Comparison of ENCODE assay signal across 15 cellular contexts in the genomic region with DNA sequence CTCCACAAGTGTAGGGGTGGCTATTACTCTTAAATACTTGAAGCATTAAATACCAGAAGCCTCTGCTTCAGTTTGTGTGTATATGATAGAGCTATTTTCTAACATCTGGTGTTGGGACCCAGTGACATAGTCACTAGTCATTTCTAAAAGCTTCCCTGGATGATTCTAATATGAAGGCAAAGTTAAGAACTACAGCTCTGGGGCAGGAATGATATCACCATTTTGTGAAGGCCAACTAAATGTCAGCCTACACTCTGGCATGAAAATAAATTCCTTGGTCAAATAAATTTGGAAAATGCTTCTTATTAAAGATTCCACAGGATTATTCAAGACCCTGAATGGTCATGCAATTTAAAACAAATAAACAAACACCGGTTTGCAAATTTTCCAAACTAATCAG.
"Had no signal": no experiment of that assay in that cellular context is flagged by ENCODE, and none has a peak within 500 bp of the region (broad histone marks: within the 10 kb centered on the region; RNA-seq: fewer than 3 reads in every experiment).

No MANE protein-coding gene starts in this region.

- H3K4me1 Mint-ChIP-seq: activated T-helper 17 cell treated with anti-CD3 and anti-CD28 coated beads, Interleukin-2, amount 50 U/mL, for 72 hours had no signal

- H3K9me3 Mint-ChIP-seq: nephron; stimulated activated naive CD8-positive, alpha-beta T cell treated with anti-CD3 and anti-CD28 coated beads, Interleukin-15, Interleukin-2, amounts not matched to agents 100 ng/mL and 50 ng/mL, for 24 hours had no signal

- H3K36me3 Mint-ChIP-seq: type B pancreatic cell had no signal

- H3K36me3 ChIP-seq: cardiac muscle cell, esophagus muscularis mucosa, suprapubic skin had no signal

- H3K27me3 ChIP-seq: cardiac muscle cell, esophagus muscularis mucosa, suprapubic skin had no signal

- DNase-seq: activated CD4-positive, alpha-beta T cell treated with anti-CD3 and anti-CD28 coated beads, Interleukin-2, amount 50 U/mL, for 1 hour; activated naive CD4-positive, alpha-beta T cell treated with anti-CD3 and anti-CD28 coated beads for 36 hours; foreskin melanocyte; head of caudate nucleus; kidney glomerular epithelial cell; mesendoderm; nucleus accumbens; stimulated activated CD4-positive, alpha-beta T cell treated with anti-CD3 and anti-CD28 coated beads, Interleukin-4, amount 100 ng/mL, for 24 hours had no signal

- H3K27me3 Mint-ChIP-seq: stimulated activated naive CD8-positive, alpha-beta T cell treated with anti-CD3 and anti-CD28 coated beads, Interleukin-15, Interleukin-2, amounts not matched to agents 100 ng/mL and 50 ng/mL, for 24 hours; type B pancreatic cell had no signal

- H3K27ac Mint-ChIP-seq: activated naive CD4-positive, alpha-beta T cell treated with anti-CD3 and anti-CD28 coated beads for 36 hours; activated T-helper 17 cell treated with anti-CD3 and anti-CD28 coated beads, Interleukin-2, amount 50 U/mL, for 72 hours; nephron; stimulated activated naive CD8-positive, alpha-beta T cell treated with anti-CD3 and anti-CD28 coated beads, Interleukin-15, Interleukin-2, amounts not matched to agents 100 ng/mL and 50 ng/mL, for 24 hours; type B pancreatic cell had no signal

- H3K4me3 Mint-ChIP-seq: activated naive CD4-positive, alpha-beta T cell treated with anti-CD3 and anti-CD28 coated beads for 36 hours; activated T-helper 17 cell treated with anti-CD3 and anti-CD28 coated beads, Interleukin-2, amount 50 U/mL, for 72 hours; nephron; stimulated activated naive CD8-positive, alpha-beta T cell treated with anti-CD3 and anti-CD28 coated beads, Interleukin-15, Interleukin-2, amounts not matched to agents 100 ng/mL and 50 ng/mL, for 24 hours; type B pancreatic cell had no signal

- H3K9me3 ChIP-seq: esophagus muscularis mucosa, suprapubic skin had no signal

- H3K27ac ChIP-seq: cardiac muscle cell, esophagus muscularis mucosa, suprapubic skin had no signal

- H3K4me3 ChIP-seq: cardiac muscle cell, esophagus muscularis mucosa, suprapubic skin had no signal
